In genomic region chr9:70421020-70421271, GRCh38 we compare ENCODE assay signal across 8 cellular contexts. TPM values are rescaled to one million over a fixed set of nuclear protein-coding genes. Genes with fewer than 3 reads are reported as not detected.
A peak's percentile ranks its signal among the peaks of the same experiment; 100 is the strongest.
DNase-seq lines count a peak whose midpoint lies in the region; ATAC-seq, FAIRE-seq and TF ChIP-seq lines count a peak whose summit lies in the region.

No MANE protein-coding gene starts in this region.

- no peaks in the 10 kb centered on the region for H3K36me3 Mint-ChIP-seq in activated naive CD4-positive, alpha-beta T cell treated with anti-CD3 and anti-CD28 coated beads, Interleukin-2, amount 50 U/mL, for 24 hours

- 0% methylated on average over 4 of the region's 4 CpGs for WGBS in HepG2 (ENCODE audit: low lambda C conversion rate)
- WGBS in transverse colon (ENCODE audit: low coverage in 1 of 2), 2 donors, result 13% methylated on average over 4 of the region's 4 CpGs; no CpG with 5 or more reads in 1 of the 2 donors

- no peak for TF ChIP-seq CTCF in ascending aorta (IDR thresholded peaks at IDR 0.05)
- no peak; the same call in 1 of the 2 replicates for TF ChIP-seq CTCF in HepG2 (CRISPR knock-in tag; IDR thresholded peaks at IDR 0.05)
- no peak for TF ChIP-seq CTCF in transverse colon (IDR thresholded peaks at IDR 0.05)

- no peaks in the 10 kb centered on the region for H4K20me1 ChIP-seq in HepG2 (ENCODE audit: insufficient read depth, low read length)

- H3K27me3 Mint-ChIP-seq in activated naive CD4-positive, alpha-beta T cell treated with anti-CD3 and anti-CD28 coated beads, Interleukin-2, amount 50 U/mL, for 24 hours, result no peaks in the 10 kb centered on the region

- ATAC-seq in HepG2, result no peak
- no peak for ATAC-seq in HG02938 (IDR thresholded peaks at IDR 0.05; ENCODE audit: unreplicated experiment)

- H3K9me3 ChIP-seq in ascending aorta (no peaks in the 10 kb centered on the region), HepG2 (ENCODE audit: low read length) (no peaks in the 10 kb centered on the region), transverse colon (no peaks in the 10 kb centered on the region)

- intact Hi-C loops in ascending aorta (cut with DNase I), result loop anchor here (1.0 kb wide), 1 partner anchor 17 kb away; no protein-coding TSS in a partner anchor
- intact Hi-C loops in HepG2 (cut with micrococcal nuclease; ENCODE audit: unreplicated experiment), result loop anchor here (2.0 kb wide), 2 partner anchors 64 to 180 kb away; no protein-coding TSS in a partner anchor
- intact Hi-C loops in transverse colon (cut with DNase I; ENCODE audit: low total_unique reads), result no loop called here

- TF ChIP-seq RAD21 in HepG2 (CRISPR knock-in tag; IDR thresholded peaks at IDR 0.05), result no peak

- no peak for TF ChIP-seq POLR2A in HepG2 (IDR thresholded peaks at IDR 0.05; ENCODE audit: insufficient read depth in 1 of 2, low read depth in 2 of 2, low read length in 2 of 2)
- no peak for TF ChIP-seq POLR2A in transverse colon (IDR thresholded peaks at IDR 0.05)

- CTCF ChIA-PET in HepG2 (lab: Yijun Ruan, JAX; ENCODE audit: low intra/inter-chr PET ratio, low total read pairs), result no interaction called here

- peak overlapping the region; percentile 96 for H3K9ac ChIP-seq in HepG2 (ENCODE audit: insufficient read depth, low read depth, low read length)

- no TSS peak for BruUV-seq in HepG2 (replicated peaks; lab: Mats Ljungman, UMichigan)

- no peaks in the 10 kb centered on the region for H3K9me3 Mint-ChIP-seq in activated naive CD4-positive, alpha-beta T cell treated with anti-CD3 and anti-CD28 coated beads, Interleukin-2, amount 50 U/mL, for 24 hours

- no peak for DNase-seq in activated naive CD4-positive, alpha-beta T cell (lab: John Stamatoyannopoulos, UW)
- DNase-seq in ascending aorta (ENCODE audit: low spot score in 2 of 2), result no peak
- DNase-seq in HepG2 (ENCODE audit: low spot score), result no peak
- no peak for DNase-seq in transverse colon
- no peak for DNase-seq in NCI-H1092 (lab: John Stamatoyannopoulos, UW)
- DNase-seq in DMS153 (lab: John Stamatoyannopoulos, UW), result no peak

- peak overlapping the region; percentile 97 for H3K4me3 Mint-ChIP-seq in activated naive CD4-positive, alpha-beta T cell treated with anti-CD3 and anti-CD28 coated beads, Interleukin-2, amount 50 U/mL, for 24 hours

- peak overlapping the region; percentile 96 for H3K27ac Mint-ChIP-seq in activated naive CD4-positive, alpha-beta T cell treated with anti-CD3 and anti-CD28 coated beads, Interleukin-2, amount 50 U/mL, for 24 hours

- H3K27me3 ChIP-seq in ascending aorta, result no peaks in the 10 kb centered on the region
- H3K27me3 ChIP-seq in HepG2 (ENCODE audit: control insufficient read depth in 1 of 2, insufficient read depth in 2 of 2, low read length in 2 of 2), result peaks cover 0 to 7% of the 10 kb centered on the region in 2 experiments; a peak in 2 of 5 replicates
- H3K27me3 ChIP-seq in transverse colon, result no peaks in the 10 kb centered on the region

- no peaks in the 10 kb centered on the region for H3K36me3 ChIP-seq in ascending aorta
- H3K36me3 ChIP-seq in HepG2 (replicated peaks in 1 of 2; ENCODE audit: control insufficient read depth in 1 of 2, insufficient read depth in 2 of 2, low read length in 2 of 2), result no peaks in the 10 kb centered on the region
- H3K36me3 ChIP-seq in transverse colon, result no peaks in the 10 kb centered on the region

- peaks cover 59% of the 10 kb centered on the region for H3K4me1 Mint-ChIP-seq in activated naive CD4-positive, alpha-beta T cell treated with anti-CD3 and anti-CD28 coated beads, Interleukin-2, amount 50 U/mL, for 24 hours

- H3K4me1 ChIP-seq in ascending aorta (peaks cover 14 to 31% of the 10 kb centered on the region in 2 donors), HepG2 (ENCODE audit: insufficient read depth, low read length) (peaks cover 33% of the 10 kb centered on the region), transverse colon (peaks cover 27 to 46% (median 39%) of the 10 kb centered on the region in 4 donors)

- H3K27ac ChIP-seq in ascending aorta (peak overlapping the region; percentile 100), HepG2 (ENCODE audit: extremely low read length, insufficient read depth, low read length) (peak overlapping the region; percentile 100), transverse colon (peak overlapping the region; percentile 99 to 100 (median 100))

- TF ChIP-seq EP300 in HepG2 (IDR thresholded peaks at IDR 0.05; ENCODE audit: low read depth in 2 of 2, low read length in 2 of 2), result no peak
- no peak for TF ChIP-seq EP300 in HepG2 (CRISPR knock-in tag; IDR thresholded peaks at IDR 0.05; ENCODE audit: borderline replicate concordance)
- TF ChIP-seq EP300 in transverse colon (IDR thresholded peaks at IDR 0.05; ENCODE audit: low read depth), result no peak

- FAIRE-seq in HepG2 (lab: Jason Lieb, UNC), result no peak

- POLR2A ChIA-PET in HepG2 (lab: Yijun Ruan, JAX), result interaction anchor here (0.6 to 4.9 kb wide), 17 partner anchors 8 to 1942 kb away, joined by 3 to 81 read pairs (median 7); no protein-coding TSS in a partner anchor

- H2AFZ ChIP-seq in HepG2 (ENCODE audit: low read length), result no peak overlapping the region

- in situ Hi-C loops in HepG2 (cut with HindIII; ENCODE audit: extremely low pct_ligation_motif_present, low pct_unique_long_range_greater_than_20kb) (no loop called here), transverse colon (cut with MboI; ENCODE audit: low pct_ligation_motif_present in 1 of 4, low pct_unique_long_range_greater_than_20kb in 1 of 4, low sequenced_read_pairs in 3 of 4) (loop anchor here in 1 of 4 donors (10.0 kb wide), 1 partner anchor 64 kb away; no protein-coding TSS in a partner anchor)

- H3K79me2 ChIP-seq in HepG2 (ENCODE audit: insufficient read depth, low read length), result no peaks in the 10 kb centered on the region

- H3K4me2 ChIP-seq in HepG2 (ENCODE audit: low read depth, low read length), result peak overlapping the region; percentile 90

- H3K4me3 ChIP-seq in ascending aorta (peak overlapping the region; percentile 54 to 65), HepG2 (replicated peaks in 1 of 3; ENCODE audit: insufficient read depth in 1 of 3, low read depth in 2 of 3, low read length in 3 of 3) (peak overlapping the region; percentile 61 to 84 (median 67); a peak in 5 of 6 replicates), transverse colon (peak overlapping the region in 3 of 4 donors; percentile 39 to 45 (median 41))

TF ChIP-seq in HepG2, 621 proteins besides CTCF, POLR2A, EP300 and RAD21 (continues in another document):
- TF ChIP-seq ZBED4 (CRISPR knock-in tag; IDR thresholded peaks at IDR 0.05; ENCODE audit: borderline replicate concordance) (0 out of 2 replicates have a peak, but pooled peaks have one; percentile 9), GATA4 (IDR thresholded peaks at IDR 0.05; ENCODE audit: borderline replicate concordance, low read depth) (no peak), HDAC1 (CRISPR knock-in tag; IDR thresholded peaks at IDR 0.05) (peak; percentile 3; the same call in 1 of the 2 replicates), ZSCAN20 (CRISPR knock-in tag; IDR thresholded peaks at IDR 0.05; ENCODE audit: borderline replicate concordance) (no peak)

RNA-seq across cellular contexts. Expression of gene KLF9, which starts 6.5 kb away (rescaled TPM):
- total RNA-seq in ascending aorta, result 98.7 TPM
- 5.7 and 7.2 TPM in 2 replicates for total RNA-seq in HepG2 (2016; rRNA removed; fragmentation: Illumina TruSeq; extraction: Trizol)
- 0.79 and 0.81 TPM in 2 replicates for total RNA-seq in HepG2 (2016; cell fraction: cytosol; rRNA removed; fragmentation: Illumina TruSeq; extraction: Trizol; ENCODE audit: low read depth)
- total RNA-seq in HepG2 (2016; cell fraction: insoluble cytoplasmic fraction; rRNA removed; fragmentation: Illumina TruSeq; extraction: Trizol), result 5.6 and 6.3 TPM in 2 replicates
- total RNA-seq in HepG2 (2016; cell fraction: membrane; rRNA removed; fragmentation: Illumina TruSeq; extraction: Trizol), result 3.6 and 4.2 TPM in 2 replicates
- 6.0 and 6.2 TPM in 2 replicates for total RNA-seq in HepG2 (2016; cell fraction: nucleus; rRNA removed; fragmentation: Illumina TruSeq; extraction: Trizol)
- polyA plus RNA-seq in HepG2 (2011; rRNA removed), result 7.1 and 7.2 TPM in 2 replicates
- 5.3 and 5.8 TPM in 2 replicates for polyA plus RNA-seq in HepG2 (2011; cell fraction: cytosol; rRNA removed)
- polyA plus RNA-seq in HepG2 (2011; cell fraction: nucleus; rRNA removed), result 3.3 and 4.2 TPM in 2 replicates
- 8.3 and 8.5 TPM in 2 replicates for polyA plus RNA-seq in HepG2 (2012)
- polyA plus RNA-seq in HepG2 (2016; cell fraction: cytosol; fragmentation: Illumina TruSeq; extraction: Trizol; ENCODE audit: low read depth), result 0.36 and 0.37 TPM in 2 replicates
- 7.0 TPM in 2 replicates for polyA plus RNA-seq in HepG2 (2016; cell fraction: insoluble cytoplasmic fraction; fragmentation: Illumina TruSeq; extraction: Trizol; ENCODE audit: low read depth)
- 1.6 and 2.0 TPM in 2 replicates for polyA plus RNA-seq in HepG2 (2016; cell fraction: membrane; fragmentation: Illumina TruSeq; extraction: Trizol; ENCODE audit: low read depth)
- 6.3 and 7.1 TPM in 2 replicates for polyA plus RNA-seq in HepG2 (2016; cell fraction: nucleus; fragmentation: Illumina TruSeq; extraction: Trizol; ENCODE audit: insufficient read depth, low read depth)
- polyA minus RNA-seq in HepG2 (2011; rRNA and poly(A)+ RNA removed; ENCODE audit: low replicate concordance), result 2.5 and 9.7 TPM in 2 replicates
- polyA minus RNA-seq in HepG2 (2011; cell fraction: cytosol; rRNA and poly(A)+ RNA removed), result 7.8 and 8.0 TPM in 2 replicates
- 6.2 and 7.5 TPM in 2 replicates for polyA minus RNA-seq in HepG2 (2011; cell fraction: nucleus; rRNA and poly(A)+ RNA removed)
- total RNA-seq in transverse colon, result 100 to 1,000 TPM in 1 of 4 donors, 10 to 100 TPM in 3; 60.3 to 111 (median 82.9) TPM

Comparison
In these comparisons a context has a peak if more than half of its experiments do, and no peak if none do; other contexts are left out.
1. RNA of gene KLF9, which starts 6.5 kb away (total RNA-seq): 98.7 TPM in ascending aorta (single experiment) and 60.3 to 111 TPM in transverse colon; 0.79 to 7.2 TPM in HepG2; every median in the first group is over 4 times any median in the second.
2. Peak in every context shown above with its lines, with median percentiles within 50 percentile points of each other: H3K27ac ChIP-seq and H3K4me3 ChIP-seq.